ENCODE assay signal across 1 cellular context in the genomic region with DNA sequence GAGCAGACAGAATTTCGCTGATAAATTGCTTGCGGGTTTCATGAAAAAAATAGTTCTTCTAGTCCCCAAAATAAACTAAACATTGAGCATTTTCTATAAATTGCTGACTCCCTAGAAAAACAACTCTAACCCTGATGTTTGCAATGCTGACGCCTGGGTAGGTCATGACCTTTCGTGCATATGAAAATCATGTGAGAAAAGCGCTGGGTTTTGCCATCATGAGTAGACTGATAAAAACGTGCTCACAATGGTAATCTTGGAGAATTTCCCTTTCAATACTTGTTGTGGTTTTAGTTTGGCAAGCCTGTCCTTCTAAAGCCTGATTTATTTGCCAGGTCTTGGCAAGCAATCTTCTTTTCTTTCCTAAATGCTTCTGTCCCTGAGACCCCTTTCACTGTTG.
A peak's percentile ranks its signal among the peaks of the same experiment; 100 is the strongest.
TF ChIP-seq lines count a peak whose summit lies in the region.

No MANE protein-coding gene starts in this region.

TF ChIP-seq in HepG2, 621 proteins besides CTCF, POLR2A, EP300 and RAD21:
- peak; percentile 74; the same call in 1 of the 2 replicates for TF ChIP-seq MAFF (IDR thresholded peaks at IDR 0.05; ENCODE audit: low read depth, low read length)
- 0 out of 2 replicates have a peak, but pooled peaks have one; percentile 28 for TF ChIP-seq NR2F6 (IDR thresholded peaks at IDR 0.05)
- TF ChIP-seq NR2F6 (CRISPR knock-in tag; IDR thresholded peaks at IDR 0.05): no peak
- TF ChIP-seq, protein P1, sequence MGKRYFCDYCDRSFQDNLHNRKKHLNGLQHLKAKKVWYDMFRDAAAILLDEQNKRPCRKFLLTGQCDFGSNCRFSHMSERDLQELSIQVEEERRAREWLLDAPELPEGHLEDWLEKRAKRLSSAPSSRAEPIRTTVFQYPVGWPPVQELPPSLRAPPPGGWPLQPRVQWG (CRISPR knock-in tag; IDR thresholded peaks at IDR 0.05; ENCODE audit: borderline replicate concordance, low read depth): no peak
- TF ChIP-seq MAFK (conservative IDR thresholded peaks at IDR 0.05 in 1 of 2, IDR thresholded peaks at IDR 0.05 in 1 of 2; ENCODE audit: low read length in 2 of 2): peak; percentile 63 to 79
